Comparison of ENCODE assay signal across 22 cellular contexts in genomic region chr3:17003457-17003856, GRCh38.
"Had no signal": no experiment of that assay in that cellular context is flagged by ENCODE, and none has a peak within 500 bp of the region (broad histone marks: within the 10 kb centered on the region; RNA-seq: fewer than 3 reads in every experiment).

No MANE protein-coding gene starts in this region.

- H3K4me3 Mint-ChIP-seq: memory B cell, mesothelial cell of epicardium had no signal

- H3K36me3 Mint-ChIP-seq: mesothelial cell of epicardium had no signal

- H3K4me1 Mint-ChIP-seq: mesothelial cell of epicardium had no signal

- H3K9me3 ChIP-seq: esophagus squamous epithelium, neutrophil, thoracic aorta had no signal

- H3K4me3 ChIP-seq: dorsolateral prefrontal cortex, esophagus squamous epithelium, left ventricle myocardium inferior, lower lobe of right lung, psoas muscle, stomach, thoracic aorta, transverse colon had no signal

- ATAC-seq: left cardiac atrium, lower lobe of right lung, psoas muscle, sciatic nerve had no signal

- DNase-seq: cortex of kidney; dorsolateral prefrontal cortex; effector CD8-positive, alpha-beta T cell; esophagus squamous epithelium; foreskin fibroblast; immature natural killer cell; left cardiac atrium; left ventricle myocardium inferior; lower lobe of right lung; psoas muscle; retina; stimulated activated CD4-positive, alpha-beta T cell treated with anti-CD3 and anti-CD28 coated beads, Interleukin-2, amount 100 ng/mL, for 24 hours; stimulated activated CD4-positive, alpha-beta T cell treated with anti-CD3 and anti-CD28 coated beads, Interleukin-4, amount 100 ng/mL, for 4 hours; stimulated activated naive CD4-positive, alpha-beta T cell; stomach; substantia nigra; transverse colon had no signal

- H3K27ac Mint-ChIP-seq: memory B cell, mesothelial cell of epicardium had no signal

- H3K27me3 ChIP-seq: dorsolateral prefrontal cortex, esophagus squamous epithelium, neutrophil, stomach, transverse colon had no signal

- H3K27me3 Mint-ChIP-seq: memory B cell had no signal

- H3K27ac ChIP-seq: dorsolateral prefrontal cortex, esophagus squamous epithelium, left ventricle myocardium inferior, lower lobe of right lung, neutrophil, psoas muscle, stomach, thoracic aorta, transverse colon had no signal

- H3K9me3 Mint-ChIP-seq: immature natural killer cell had no signal

- H3K36me3 ChIP-seq: esophagus squamous epithelium, left ventricle myocardium inferior, lower lobe of right lung, neutrophil, stomach, thoracic aorta, transverse colon had no signal
